ENCODE assay signal across 31 cellular contexts in the genomic region with DNA sequence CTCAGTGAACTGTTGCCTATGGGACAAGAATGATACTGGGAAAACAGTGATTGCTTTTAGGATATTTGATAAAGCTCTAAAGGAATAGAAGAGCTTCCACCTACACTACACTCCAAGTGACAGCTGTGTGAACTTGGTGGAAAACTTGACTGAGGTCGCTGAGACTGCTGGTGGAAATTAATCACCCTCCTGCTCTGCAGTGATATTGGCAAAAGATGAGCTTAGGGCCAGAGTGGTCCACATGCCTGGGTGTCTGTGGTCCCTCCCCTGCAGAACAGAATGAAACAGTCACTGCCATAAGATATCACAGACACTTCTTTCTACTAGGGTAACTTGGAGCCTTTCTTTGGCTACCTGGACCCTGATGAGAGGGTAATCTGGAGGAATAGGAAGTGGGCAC.
"Had no signal": no experiment of that assay in that cellular context is flagged by ENCODE, and none has a peak within 500 bp of the region (broad histone marks: within the 10 kb centered on the region; RNA-seq: fewer than 3 reads in every experiment).

No MANE protein-coding gene starts in this region.

- H3K27ac Mint-ChIP-seq: activated B cell treated with CpG ODN at 0.5 μM for 24 hours; activated CD8-positive, alpha-beta T cell treated with anti-CD3 and anti-CD28 coated beads for 36 hours; activated naive CD4-positive, alpha-beta T cell treated with anti-CD3 and anti-CD28 coated beads for 36 hours; activated naive CD4-positive, alpha-beta T cell treated with anti-CD3 and anti-CD28 coated beads, Interleukin-2, amount 50 U/mL, for 24 hours; activated naive CD8-positive, alpha-beta T cell treated with anti-CD3 and anti-CD28 coated beads for 36 hours; activated naive CD8-positive, alpha-beta T cell treated with anti-CD3 and anti-CD28 coated beads, Interleukin-2, amount 50 U/mL, for 24 hours; activated T-helper 2 cell treated with anti-CD3 and anti-CD28 coated beads, Interferon-gamma antibody, Interleukin-2, Interleukin-4, amounts not matched to agents 10 μg/mL and 5 μg/mL and 100 μg/mL, durations not matched to agents 14 hours and 24 hours and 36 hours; dendritic cell treated with granulocyte-macrophage colony-stimulating factor and Interleukin-4, amounts not matched to agents 40 ng/mL and 50 ng/mL, for 4 days; endodermal cell; T-cell; T-helper 1 cell treated with Interleukin-12 subunit alpha and Interleukin-12 subunit beta and Interleukin-4 antibody, amounts not matched to agents 30 μg/mL and 1 μg/mL, for 36 hours; T-helper 2 cell treated with Interferon-gamma antibody and Interleukin-4, amounts not matched to agents 5 μg/mL and 100 μg/mL, for 36 hours had no signal

- H3K36me3 Mint-ChIP-seq: activated naive CD4-positive, alpha-beta T cell treated with anti-CD3 and anti-CD28 coated beads, Interleukin-2, amount 50 U/mL, for 24 hours; activated naive CD8-positive, alpha-beta T cell treated with anti-CD3 and anti-CD28 coated beads for 36 hours; T-cell had no signal

- H3K4me3 ChIP-seq: adrenal gland, ascending aorta, coronary artery, dorsolateral prefrontal cortex, heart left ventricle had no signal

- ATAC-seq: activated CD4-positive, CD25-positive, alpha-beta regulatory T cell treated with anti-CD3 and anti-CD28 coated beads, Interleukin-2, amount 50 U/mL, for 24 hours; activated CD8-positive, alpha-beta T cell treated with anti-CD3 and anti-CD28 coated beads for 36 hours; activated naive CD8-positive, alpha-beta T cell treated with anti-CD3 and anti-CD28 coated beads, Interleukin-2, amount 50 U/mL, for 24 hours; activated T-cell treated with anti-CD3 and anti-CD28 coated beads, Interleukin-2, amount 50 U/mL, for 4 hours; esophagus mucosa; heart left ventricle; T-cell had no signal

- H3K4me1 ChIP-seq: adrenal gland, ascending aorta had no signal

- H3K9me3 ChIP-seq: adrenal gland, ascending aorta, heart left ventricle had no signal

- H3K9me3 Mint-ChIP-seq: activated B cell treated with CpG ODN at 0.5 μM for 24 hours; activated CD8-positive, alpha-beta T cell treated with anti-CD3 and anti-CD28 coated beads for 36 hours; activated naive CD4-positive, alpha-beta T cell treated with anti-CD3 and anti-CD28 coated beads for 36 hours; activated naive CD4-positive, alpha-beta T cell treated with anti-CD3 and anti-CD28 coated beads, Interleukin-2, amount 50 U/mL, for 24 hours; activated naive CD8-positive, alpha-beta T cell treated with anti-CD3 and anti-CD28 coated beads for 36 hours; activated naive CD8-positive, alpha-beta T cell treated with anti-CD3 and anti-CD28 coated beads, Interleukin-2, amount 50 U/mL, for 24 hours; activated T-cell treated with anti-CD3 and anti-CD28 coated beads, Interleukin-2, amount 50 U/mL, for 4 hours; activated T-helper 2 cell treated with anti-CD3 and anti-CD28 coated beads, Interferon-gamma antibody, Interleukin-2, Interleukin-4, amounts not matched to agents 10 μg/mL and 5 μg/mL and 100 μg/mL, durations not matched to agents 14 hours and 24 hours and 36 hours; central memory CD8-positive, alpha-beta T cell; dendritic cell treated with granulocyte-macrophage colony-stimulating factor and Interleukin-4, amounts not matched to agents 40 ng/mL and 50 ng/mL, for 4 days; endodermal cell; T-helper 1 cell treated with Interleukin-12 subunit alpha and Interleukin-12 subunit beta and Interleukin-4 antibody, amounts not matched to agents 30 μg/mL and 1 μg/mL, for 36 hours; T-helper 2 cell treated with Interferon-gamma antibody and Interleukin-4, amounts not matched to agents 5 μg/mL and 100 μg/mL, for 36 hours had no signal

- H3K4me3 Mint-ChIP-seq: activated B cell treated with CpG ODN at 0.5 μM for 24 hours; activated CD8-positive, alpha-beta T cell treated with anti-CD3 and anti-CD28 coated beads for 36 hours; activated naive CD4-positive, alpha-beta T cell treated with anti-CD3 and anti-CD28 coated beads for 36 hours; activated naive CD4-positive, alpha-beta T cell treated with anti-CD3 and anti-CD28 coated beads, Interleukin-2, amount 50 U/mL, for 24 hours; activated naive CD8-positive, alpha-beta T cell treated with anti-CD3 and anti-CD28 coated beads for 36 hours; activated naive CD8-positive, alpha-beta T cell treated with anti-CD3 and anti-CD28 coated beads, Interleukin-2, amount 50 U/mL, for 24 hours; activated T-cell treated with anti-CD3 and anti-CD28 coated beads, Interleukin-2, amount 50 U/mL, for 4 hours; central memory CD8-positive, alpha-beta T cell; dendritic cell treated with granulocyte-macrophage colony-stimulating factor and Interleukin-4, amounts not matched to agents 40 ng/mL and 50 ng/mL, for 4 days; endodermal cell; T-cell; T-helper 1 cell treated with Interleukin-12 subunit alpha and Interleukin-12 subunit beta and Interleukin-4 antibody, amounts not matched to agents 30 μg/mL and 1 μg/mL, for 36 hours; T-helper 2 cell treated with Interferon-gamma antibody and Interleukin-4, amounts not matched to agents 5 μg/mL and 100 μg/mL, for 36 hours had no signal

- H3K27ac ChIP-seq: adrenal gland, ascending aorta, brain microvascular endothelial cell, coronary artery, dorsolateral prefrontal cortex, heart left ventricle, WERI-Rb-1 had no signal

- H3K27me3 ChIP-seq: adrenal gland, ascending aorta, brain microvascular endothelial cell, dorsolateral prefrontal cortex, heart left ventricle had no signal

- H3K4me1 Mint-ChIP-seq: activated B cell treated with CpG ODN at 0.5 μM for 24 hours; activated naive CD4-positive, alpha-beta T cell treated with anti-CD3 and anti-CD28 coated beads, Interleukin-2, amount 50 U/mL, for 24 hours; activated naive CD8-positive, alpha-beta T cell treated with anti-CD3 and anti-CD28 coated beads for 36 hours; activated naive CD8-positive, alpha-beta T cell treated with anti-CD3 and anti-CD28 coated beads, Interleukin-2, amount 50 U/mL, for 24 hours had no signal

- H3K36me3 ChIP-seq: adrenal gland, ascending aorta, brain microvascular endothelial cell, heart left ventricle, WERI-Rb-1 had no signal

- H3K27me3 Mint-ChIP-seq: activated B cell treated with CpG ODN at 0.5 μM for 24 hours; activated CD8-positive, alpha-beta T cell treated with anti-CD3 and anti-CD28 coated beads for 36 hours; activated naive CD4-positive, alpha-beta T cell treated with anti-CD3 and anti-CD28 coated beads, Interleukin-2, amount 50 U/mL, for 24 hours; activated naive CD8-positive, alpha-beta T cell treated with anti-CD3 and anti-CD28 coated beads for 36 hours; activated naive CD8-positive, alpha-beta T cell treated with anti-CD3 and anti-CD28 coated beads, Interleukin-2, amount 50 U/mL, for 24 hours; central memory CD8-positive, alpha-beta T cell; dendritic cell treated with granulocyte-macrophage colony-stimulating factor and Interleukin-4, amounts not matched to agents 40 ng/mL and 50 ng/mL, for 4 days; T-cell had no signal

- DNase-seq: activated B cell treated with CpG ODN at 0.5 μM for 24 hours; activated CD4-positive, alpha-beta T cell treated with anti-CD3 and anti-CD28 coated beads for 48 hours; activated CD4-positive, alpha-beta T cell treated with anti-CD3 and anti-CD28 coated beads, Interleukin-2, amount 50 U/mL, for 1 hour; activated CD4-positive, alpha-beta T cell treated with anti-CD3 and anti-CD28 coated beads, Interleukin-2, amount 50 U/mL, for 48 hours; activated CD8-positive, alpha-beta memory T cell treated with anti-CD3 and anti-CD28 coated beads for 24 hours; activated CD8-positive, alpha-beta T cell treated with anti-CD3 and anti-CD28 coated beads for 36 hours; activated effector memory CD4-positive, alpha-beta T cell treated with anti-CD3 and anti-CD28 coated beads, Interleukin-2, amount 50 U/mL, for 16 hours; activated naive CD4-positive, alpha-beta T cell treated with anti-CD3 and anti-CD28 coated beads for 36 hours; activated naive CD8-positive, alpha-beta T cell treated with anti-CD3 and anti-CD28 coated beads for 36 hours; activated naive CD8-positive, alpha-beta T cell treated with anti-CD3 and anti-CD28 coated beads, Interleukin-2, amount 50 U/mL, for 24 hours; activated T-cell treated with anti-CD3 and anti-CD28 coated beads, Interleukin-2, amount 50 U/mL, for 4 hours; adrenal gland; brain microvascular endothelial cell; dorsolateral prefrontal cortex; effector memory CD4-positive, alpha-beta T cell; endodermal cell; foreskin fibroblast; heart left ventricle; T-cell; T1000; WERI-Rb-1 had no signal
